Comparison of ENCODE assay signal across 18 cellular contexts in the genomic region with DNA sequence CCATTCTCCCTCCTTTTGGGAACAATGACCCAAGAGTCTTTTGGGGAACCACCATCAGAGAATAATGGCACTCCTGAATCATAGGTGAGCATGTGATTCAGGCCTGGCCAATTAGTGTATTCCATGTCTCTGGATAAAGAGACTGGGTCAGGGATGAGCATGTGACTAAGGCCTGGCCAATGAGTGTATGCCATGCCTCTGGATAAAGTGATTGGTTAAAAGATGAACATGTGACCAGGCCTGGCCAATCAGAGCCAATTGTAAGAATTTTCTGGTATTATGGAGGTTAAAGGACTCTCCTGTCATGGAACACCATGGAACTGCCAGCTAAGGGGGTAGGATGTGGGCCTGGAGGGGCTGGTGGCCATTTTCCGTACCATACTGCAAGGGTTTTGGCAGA.
"Had no signal": no experiment of that assay in that cellular context is flagged by ENCODE, and none has a peak within 500 bp of the region (broad histone marks: within the 10 kb centered on the region; RNA-seq: fewer than 3 reads in every experiment).

No MANE protein-coding gene starts in this region.

- ATAC-seq: activated naive CD8-positive, alpha-beta T cell treated with anti-CD3 and anti-CD28 coated beads, Interleukin-2, amount 50 U/mL, for 24 hours; gastrocnemius medialis; heart right ventricle; natural killer cell treated with Interleukin-12 subunit alpha and Interleukin-12 subunit beta and Interleukin-15 and Interleukin-18, amount 100 ng/mL, for 72 hours had no signal

- H3K36me3 ChIP-seq: ascending aorta, breast epithelium, gastrocnemius medialis, right atrium auricular region, tibial nerve, uterus had no signal

- H3K27me3 ChIP-seq: ascending aorta, breast epithelium, gastrocnemius medialis, heart right ventricle, right atrium auricular region, tibial nerve, uterus had no signal

- H3K9me3 ChIP-seq: ascending aorta, breast epithelium, gastrocnemius medialis, heart right ventricle, right atrium auricular region, tibial nerve, uterus had no signal

- H3K27ac ChIP-seq: ascending aorta, breast epithelium, epithelial cell of prostate, gastrocnemius medialis, heart right ventricle, right atrium auricular region, skin epidermis, tibial nerve, uterus had no signal

- DNase-seq: activated B cell treated with CpG ODN at 0.5 μM for 24 hours; activated naive CD4-positive, alpha-beta T cell treated with anti-CD3 and anti-CD28 coated beads for 36 hours; activated naive CD8-positive, alpha-beta T cell treated with anti-CD3 and anti-CD28 coated beads, Interleukin-2, amount 50 U/mL, for 24 hours; dermis blood vessel endothelial cell; gastrocnemius medialis; heart right ventricle; occipital lobe; stimulated activated CD4-positive, alpha-beta T cell treated with anti-CD3 and anti-CD28 coated beads, Interleukin-4, amount 100 ng/mL, for 24 hours; stimulated activated naive CD4-positive, alpha-beta T cell; uterus had no signal

- H3K4me3 ChIP-seq: ascending aorta, breast epithelium, gastrocnemius medialis, heart right ventricle, right atrium auricular region, skin epidermis, tibial nerve, uterus had no signal

- H3K4me1 ChIP-seq: ascending aorta, breast epithelium, right atrium auricular region, uterus had no signal

- FAIRE-seq: TTC549 had no signal
